8 cellular contexts compared by ENCODE assay signal in the genomic region with DNA sequence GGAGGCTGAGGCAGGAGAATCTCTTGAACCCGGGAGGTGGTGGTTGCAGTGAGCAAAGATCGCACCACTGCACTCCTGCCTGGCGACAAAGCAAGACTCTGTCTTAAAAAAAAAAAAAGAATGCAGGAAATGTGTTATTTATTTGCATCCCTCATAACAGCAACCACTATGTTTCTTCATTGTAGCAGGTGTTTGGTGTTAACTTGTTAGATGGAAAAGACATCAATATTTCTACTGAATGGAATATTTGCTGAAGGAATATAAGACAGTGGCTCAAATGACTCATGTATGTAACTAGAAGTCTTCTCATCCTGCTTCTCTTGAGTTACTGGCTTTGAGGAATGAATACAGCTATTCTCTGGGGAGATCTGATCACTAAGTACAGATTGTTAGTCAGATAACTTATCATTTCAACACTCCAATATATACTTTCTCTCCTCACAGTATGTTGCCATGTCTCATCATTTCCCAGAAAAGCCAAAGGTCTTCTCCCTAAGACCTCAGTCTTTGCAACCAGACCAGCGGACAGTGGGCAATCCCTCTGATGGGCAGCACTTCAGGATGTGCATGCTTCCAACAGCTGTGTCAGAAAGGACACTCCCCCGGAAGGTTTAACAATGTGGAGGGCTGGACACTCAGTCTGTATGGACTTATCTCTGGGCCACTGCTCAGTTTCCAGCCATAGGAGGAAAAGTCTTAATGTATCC.
DNase-seq lines count a peak whose midpoint lies in the region; ATAC-seq and TF ChIP-seq lines count a peak whose summit lies in the region.

No MANE protein-coding gene starts in this region.

- H3K4me3 Mint-ChIP-seq in T-helper 17 cell: peak overlapping the region; percentile 78

- H3K27ac ChIP-seq in adrenal gland: no peak overlapping the region

- peak overlapping the region; percentile 96 for H3K27ac Mint-ChIP-seq in T-helper 17 cell

- peaks cover 9 to 27% of the 10 kb centered on the region in 2 donors for H3K4me1 ChIP-seq in adrenal gland (replicated peaks in 1 of 2)

- no peak overlapping the region for H3K4me3 ChIP-seq in adrenal gland

- no peaks in the 10 kb centered on the region for H3K36me3 ChIP-seq in adrenal gland (replicated peaks in 1 of 2)

- peaks cover 34% of the 10 kb centered on the region for H3K4me1 Mint-ChIP-seq in T-helper 17 cell

- H3K27me3 ChIP-seq in adrenal gland: no peaks in the 10 kb centered on the region

- H3K36me3 Mint-ChIP-seq in T-helper 17 cell (ENCODE audit: low read depth): no peaks in the 10 kb centered on the region

- 71 to 82% (median 80%) methylated on average over 5 of the region's 5 CpGs for WGBS in adrenal gland, 4 donors

- H3K9me3 ChIP-seq in T-helper 17 cell (ENCODE audit: control insufficient read depth, low read length, poor library complexity, severe bottlenecking): no peaks in the 10 kb centered on the region
- no peaks in the 10 kb centered on the region for H3K9me3 ChIP-seq in adrenal gland (replicated peaks in 1 of 3)

- TF ChIP-seq POLR2A in adrenal gland (IDR thresholded peaks at IDR 0.05): no peak

- DNase-seq in AG08395 (ENCODE audit: low spot score) (peak; percentile 59), HCEC 1CT (peak; percentile 56), T-helper 17 cell (no peak), iris pigment epithelial cell (ENCODE audit: low read depth) (peak; percentile 75), GOT3 (lab: John Stamatoyannopoulos, UW) (no peak), adrenal gland (no peak), hippocampal formation (lab: John Stamatoyannopoulos, UW) (no peak), anterior cingulate cortex (lab: John Stamatoyannopoulos, UW) (no peak)

- intact Hi-C loops in adrenal gland (cut with DNase I): loop anchor here (5.0 to 10.0 kb wide), 2 partner anchors 193 to 201 kb away; no protein-coding TSS in a partner anchor

- TF ChIP-seq CTCF in adrenal gland (IDR thresholded peaks at IDR 0.05): no peak

- peak; percentile 22 for ATAC-seq in T-helper 17 cell

- H3K27me3 Mint-ChIP-seq in T-helper 17 cell: no peaks in the 10 kb centered on the region

Comparison
In these comparisons a context has a peak if more than half of its experiments do, and no peak if none do; other contexts are left out.
1. DNase-seq: peak in AG08395 (single experiment), HCEC 1CT (single experiment) and iris pigment epithelial cell (single experiment); none in T-helper 17 cell (0 of 3), GOT3 (single experiment), adrenal gland (0 of 7), hippocampal formation (0 of 2) and anterior cingulate cortex (0 of 58).